8 cellular contexts compared by ENCODE assay signal in the genomic region with DNA sequence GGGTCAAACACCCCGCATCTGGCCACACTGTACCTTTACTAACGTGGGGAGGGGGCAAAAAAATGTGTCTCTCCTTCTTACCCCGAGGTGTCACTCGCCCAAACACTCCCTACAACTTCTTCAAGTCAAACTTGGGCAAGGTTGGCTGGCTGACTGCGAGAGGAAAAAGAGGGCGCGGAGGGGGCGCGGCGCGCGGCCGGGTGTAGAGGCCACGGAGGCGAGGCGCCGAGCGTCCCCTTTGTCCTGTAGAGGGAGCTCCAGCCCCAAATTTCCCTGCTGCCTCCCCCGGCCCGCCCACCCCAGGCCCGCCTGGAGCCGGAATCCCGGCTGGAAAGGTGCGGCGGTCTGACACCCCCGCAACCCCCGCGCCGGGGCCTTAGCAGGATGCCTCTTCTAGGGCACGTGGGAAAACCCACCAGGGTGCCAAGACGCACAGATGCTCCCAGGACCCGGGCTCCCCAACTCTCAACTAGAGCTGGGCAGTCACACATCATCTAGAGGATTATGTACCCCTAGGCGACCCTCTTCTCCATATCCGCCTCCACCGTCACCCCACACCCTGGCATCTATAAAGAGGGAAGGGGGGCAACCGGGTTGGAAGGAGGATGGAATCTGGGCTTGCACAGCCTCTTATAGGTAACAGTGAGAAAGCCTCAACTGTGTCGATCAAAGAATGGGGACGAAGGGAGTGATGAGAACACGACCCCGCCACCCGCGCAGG. TPM values are rescaled to one million over a fixed set of nuclear protein-coding genes. Genes with fewer than 3 reads are reported as not detected.
DNase-seq lines count a peak whose midpoint lies in the region; ATAC-seq, FAIRE-seq and TF ChIP-seq lines count a peak whose summit lies in the region.
"Had no signal": no experiment of that assay in that cellular context is flagged by ENCODE, and none has a peak within 500 bp of the region (broad histone marks: within the 10 kb centered on the region; RNA-seq: fewer than 3 reads in every experiment).

No MANE protein-coding gene starts in this region.

- no peak for ATAC-seq in PC-3
- no peak for ATAC-seq in psoas muscle
- no peak for ATAC-seq in HG02973 (IDR thresholded peaks at IDR 0.05; ENCODE audit: unreplicated experiment)
- ATAC-seq in GM19395 (IDR thresholded peaks at IDR 0.05; ENCODE audit: unreplicated experiment): no peak

- no peaks in the 10 kb centered on the region for H3K36me3 ChIP-seq in PC-3 (ENCODE audit: low read depth, low read length)
- H3K36me3 ChIP-seq in psoas muscle (ENCODE audit: insufficient read depth in 1 of 2, low read depth in 1 of 2): no peaks in the 10 kb centered on the region
- H3K36me3 ChIP-seq: neutrophil had no signal

- H3K27ac ChIP-seq in PC-3 (ENCODE audit: low read length): no peak overlapping the region
- H3K27ac ChIP-seq in psoas muscle: no peak overlapping the region
- H3K27ac ChIP-seq: neutrophil had no signal

- no peak for FAIRE-seq in frontal cortex (lab: Jason Lieb, UNC)

- H3K79me2 ChIP-seq in PC-3 (ENCODE audit: low read length): no peaks in the 10 kb centered on the region

- no peaks in the 10 kb centered on the region for H4K20me1 ChIP-seq in PC-3 (ENCODE audit: low read length)

- H3K4me3 ChIP-seq in PC-3 (ENCODE audit: low read length): no peak overlapping the region
- no peak overlapping the region for H3K4me3 ChIP-seq in psoas muscle

- H3K27me3 ChIP-seq in PC-3 (ENCODE audit: low read length) (peaks cover 43% of the 10 kb centered on the region), psoas muscle (ENCODE audit: insufficient read depth in 3 of 3, low read length in 2 of 3) (peaks cover 0 to 34% (median 0%) of the 10 kb centered on the region in 3 donors)

- intact Hi-C loops in PC-3 (cut with micrococcal nuclease) (loop anchor here (5.0 kb wide), 1 partner anchor 510 kb away; no protein-coding TSS in a partner anchor), psoas muscle (cut with DNase I) (loop anchor here (5.0 to 10.0 kb wide), 3 partner anchors 90 to 652 kb away; partner anchors contain the start of gene IRX5 (in 1 of the 2))

- no peak overlapping the region for H2AFZ ChIP-seq in PC-3 (ENCODE audit: low read length)

- peak; percentile 4 for DNase-seq in PC-3
- DNase-seq in frontal cortex (ENCODE audit: low spot score in 2 of 2): peak; percentile 65 to 70
- DNase-seq in psoas muscle: peak; percentile 44 to 73
- no peak for DNase-seq in NCI-H128 (lab: John Stamatoyannopoulos, UW; ENCODE audit: unreplicated experiment)

- POLR2A ChIA-PET in PC-3 (lab: Charles Lee; ENCODE audit: unreplicated experiment): no interaction called here

- 42 to 53% (median 47%) methylated on average over 40 to 42 of the region's 42 CpGs for WGBS in psoas muscle, 3 donors

- TF ChIP-seq CTCF in GM12874 (IDR thresholded peaks at IDR 0.05; ENCODE audit: insufficient read depth, low read depth, low read length) (peak; percentile 51), PC-3 (conservative IDR thresholded peaks at IDR 0.05; ENCODE audit: low read depth, low read length) (no peak; the same call in 1 of the 2 replicates), psoas muscle (IDR thresholded peaks at IDR 0.05) (peak; percentile 37)

- H3K4me1 ChIP-seq in PC-3 (ENCODE audit: insufficient read depth, low read length) (no peaks in the 10 kb centered on the region), psoas muscle (no peaks in the 10 kb centered on the region)

- no TSS peak for BruUV-seq in PC-3 (replicated peaks; lab: Mats Ljungman, UMichigan)

- H3K9me2 ChIP-seq in PC-3 (replicated peaks; ENCODE audit: low read length): no peaks in the 10 kb centered on the region

- no peaks in the 10 kb centered on the region for H3F3A ChIP-seq in PC-3 (ENCODE audit: low read length, unreplicated experiment)

- CTCF ChIA-PET in PC-3 (lab: Charles Lee): no interaction called here

- no peaks in the 10 kb centered on the region for H3K9me3 ChIP-seq in PC-3 (ENCODE audit: low read length)
- H3K9me3 ChIP-seq in psoas muscle: no peaks in the 10 kb centered on the region
- H3K9me3 ChIP-seq: neutrophil had no signal

- H3K4me2 ChIP-seq in PC-3 (ENCODE audit: low read length): no peak overlapping the region

- H3K9ac ChIP-seq in PC-3 (ENCODE audit: low read length): no peak overlapping the region

RNA-seq across cellular contexts. Expression of gene IRX3, which starts 4.2 kb away (rescaled TPM):
- total RNA-seq in PC-3 (2014; rRNA removed) (not detected in 2 replicates), frontal cortex (under 0.01 TPM), psoas muscle (10 to 100 TPM in 1 of 4 donors, 1 to 10 TPM in 3; 1.2 to 27.6 (median 5.7) TPM)
- polyA plus RNA-seq in psoas muscle: 10 to 100 TPM in 2 of 3 donors, under 1 TPM in 1; 0.94 to 25.0 (median 17.8) TPM
